ENCODE assay signal across 11 cellular contexts in the genomic region with DNA sequence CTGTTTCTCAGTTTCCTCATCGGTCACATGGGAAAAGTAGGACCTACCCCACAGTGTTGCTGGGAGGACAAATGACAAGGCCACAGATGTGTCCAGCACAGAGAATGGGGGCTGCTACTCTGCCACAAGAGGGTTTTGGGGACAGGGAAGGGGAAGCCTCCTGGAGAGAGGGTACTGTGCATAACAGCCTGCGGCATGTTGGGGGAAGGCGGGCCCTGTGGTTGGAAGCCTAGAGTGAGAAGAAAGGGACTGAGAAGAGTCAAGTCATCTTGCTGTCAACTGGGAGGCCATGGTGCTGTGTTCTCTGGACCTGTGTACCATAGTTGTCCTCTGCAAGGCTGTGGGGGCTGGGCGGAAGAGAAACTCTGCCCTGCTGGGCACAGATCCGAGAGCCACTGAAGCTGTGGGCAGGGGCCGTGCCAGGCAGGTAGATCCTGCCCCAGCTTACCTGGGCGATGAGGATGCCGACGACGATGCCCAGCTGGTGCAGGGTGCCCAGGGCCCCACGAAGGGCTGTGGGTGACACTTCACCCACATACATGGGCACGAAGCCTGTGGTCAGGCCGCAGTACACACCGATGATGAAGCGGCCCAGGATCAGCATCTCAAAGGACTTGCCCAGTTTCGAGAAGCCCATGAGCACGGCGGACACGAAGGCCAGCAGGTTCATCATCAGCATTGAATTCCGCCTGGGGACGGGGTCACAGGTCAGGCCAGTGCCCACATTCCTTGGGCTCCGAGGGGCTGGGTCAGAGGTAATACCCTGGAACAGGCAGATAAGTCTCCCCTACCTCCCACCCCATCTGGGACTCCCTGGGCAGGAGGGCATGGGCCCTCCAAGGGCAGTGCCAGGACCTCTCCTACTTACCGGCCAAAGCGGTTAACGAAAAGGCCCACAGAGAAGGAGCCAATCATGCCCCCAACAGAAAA. TPM values are rescaled to one million over a fixed set of nuclear protein-coding genes. Genes with fewer than 3 reads are reported as not detected.
DNase-seq lines count a peak whose midpoint lies in the region; ATAC-seq and TF ChIP-seq lines count a peak whose summit lies in the region.
"Had no signal": no experiment of that assay in that cellular context is flagged by ENCODE, and none has a peak within 500 bp of the region (broad histone marks: within the 10 kb centered on the region; RNA-seq: fewer than 3 reads in every experiment).

No MANE protein-coding gene starts in this region.

- no peak overlapping the region for H3K4me3 Mint-ChIP-seq in activated T-cell treated with anti-CD3 and anti-CD28 coated beads, Interleukin-2, amount 50 U/mL, for 24 hours
- peak overlapping the region; percentile 60 for H3K4me3 Mint-ChIP-seq in endothelial cell (ENCODE audit: unreplicated experiment)
- H3K4me3 Mint-ChIP-seq in stimulated activated effector memory CD8-positive, alpha-beta T cell treated with anti-CD3 and anti-CD28 coated beads, Interleukin-12 subunit alpha, Interleukin-12 subunit beta, amount 100 ng/mL, for 72 hours = peak overlapping the region; percentile 93

- peak overlapping the region; percentile 97 for H3K27ac Mint-ChIP-seq in activated T-cell treated with anti-CD3 and anti-CD28 coated beads, Interleukin-2, amount 50 U/mL, for 24 hours
- H3K27ac Mint-ChIP-seq in endothelial cell (ENCODE audit: unreplicated experiment) = no peak overlapping the region
- peak overlapping the region; percentile 96 for H3K27ac Mint-ChIP-seq in stimulated activated effector memory CD8-positive, alpha-beta T cell treated with anti-CD3 and anti-CD28 coated beads, Interleukin-12 subunit alpha, Interleukin-12 subunit beta, amount 100 ng/mL, for 72 hours

- TF ChIP-seq CTCF in RWPE1 (conservative IDR thresholded peaks at IDR 0.05; ENCODE audit: low read depth) = no peak
- TF ChIP-seq CTCF in endothelial cell (IDR thresholded peaks at IDR 0.05; ENCODE audit: unreplicated experiment) = no peak

- H3K4me1 Mint-ChIP-seq in activated T-cell treated with anti-CD3 and anti-CD28 coated beads, Interleukin-2, amount 50 U/mL, for 24 hours (ENCODE audit: low read depth) = peaks cover 68% of the 10 kb centered on the region
- H3K4me1 Mint-ChIP-seq in endothelial cell (ENCODE audit: unreplicated experiment) = peaks cover 60% of the 10 kb centered on the region
- H3K4me1 Mint-ChIP-seq in stimulated activated effector memory CD8-positive, alpha-beta T cell treated with anti-CD3 and anti-CD28 coated beads, Interleukin-12 subunit alpha, Interleukin-12 subunit beta, amount 100 ng/mL, for 72 hours = peaks cover 90% of the 10 kb centered on the region

- H3K27ac ChIP-seq in RWPE1 = peak overlapping the region; percentile 97
- H3K27ac ChIP-seq: GM23248, psoas muscle, SK-N-MC had no signal

- H3K27me3 Mint-ChIP-seq in activated T-cell treated with anti-CD3 and anti-CD28 coated beads, Interleukin-2, amount 50 U/mL, for 24 hours = no peaks in the 10 kb centered on the region
- H3K27me3 Mint-ChIP-seq in endothelial cell (ENCODE audit: unreplicated experiment) = peaks cover 23% of the 10 kb centered on the region

- CTCF ChIA-PET in RWPE1 (lab: Yijun Ruan, JAX) = no interaction called here

- H3K36me3 Mint-ChIP-seq in activated T-cell treated with anti-CD3 and anti-CD28 coated beads, Interleukin-2, amount 50 U/mL, for 24 hours (ENCODE audit: low read depth) = peaks cover 98% of the 10 kb centered on the region
- H3K36me3 Mint-ChIP-seq in endothelial cell (ENCODE audit: low read depth, unreplicated experiment) = peaks cover 64% of the 10 kb centered on the region
- H3K36me3 Mint-ChIP-seq in stimulated activated effector memory CD8-positive, alpha-beta T cell treated with anti-CD3 and anti-CD28 coated beads, Interleukin-12 subunit alpha, Interleukin-12 subunit beta, amount 100 ng/mL, for 72 hours = peaks cover 100% of the 10 kb centered on the region

- peak; percentile 28 for DNase-seq in activated T-cell treated with anti-CD3 and anti-CD28 coated beads, Interleukin-2, amount 50 U/mL, for 24 hours
- DNase-seq in activated T-cell treated with anti-CD3 and anti-CD28 coated beads, Interleukin-2, amount 50 U/mL, for 48 hours = no peak
- no peak for DNase-seq in RWPE1 (ENCODE audit: low spot score)
- DNase-seq in endothelial cell (ENCODE audit: low spot score) = no peak
- DNase-seq in stimulated activated effector memory CD8-positive, alpha-beta T cell treated with anti-CD3 and anti-CD28 coated beads, Interleukin-12 subunit alpha, Interleukin-12 subunit beta, amount 100 ng/mL, for 72 hours (ENCODE audit: low spot score in 2 of 2) = no peak
- DNase-seq in HK-2 (ENCODE audit: unreplicated experiment) = no peak
- DNase-seq in NCI-H1694 treated with DMSO at 0.1 percent for 48 hours (lab: John Stamatoyannopoulos, UW) = no peak
- DNase-seq: psoas muscle had no signal

- H3K9me3 Mint-ChIP-seq in activated T-cell treated with anti-CD3 and anti-CD28 coated beads, Interleukin-2, amount 50 U/mL, for 24 hours = no peaks in the 10 kb centered on the region
- H3K9me3 Mint-ChIP-seq in endothelial cell (ENCODE audit: unreplicated experiment) = no peaks in the 10 kb centered on the region
- H3K9me3 Mint-ChIP-seq in stimulated activated effector memory CD8-positive, alpha-beta T cell treated with anti-CD3 and anti-CD28 coated beads, Interleukin-12 subunit alpha, Interleukin-12 subunit beta, amount 100 ng/mL, for 72 hours = no peaks in the 10 kb centered on the region

- POLR2A ChIA-PET in RWPE1 (lab: Yijun Ruan, JAX; ENCODE audit: low non-redundant PET) = no interaction called here

- no peak for ATAC-seq in stimulated activated effector memory CD8-positive, alpha-beta T cell treated with anti-CD3 and anti-CD28 coated beads, Interleukin-12 subunit alpha, Interleukin-12 subunit beta, amount 100 ng/mL, for 72 hours
- no peak for ATAC-seq in GM21360 (IDR thresholded peaks at IDR 0.05; ENCODE audit: unreplicated experiment)

RNA-seq across cellular contexts. Expression of a gene that starts 28.2 kb away (rescaled TPM):
- 511 TPM for total RNA-seq in endothelial cell (ENCODE audit: unreplicated experiment)
